ENCODE assay signal across 23 cellular contexts in genomic region chr1:10728595-10729410, GRCh38.
DNase-seq lines count a peak whose midpoint lies in the region; ATAC-seq, FAIRE-seq and TF ChIP-seq lines count a peak whose summit lies in the region.
"Had no signal": no experiment of that assay in that cellular context is flagged by ENCODE, and none has a peak within 500 bp of the region (broad histone marks: within the 10 kb centered on the region; RNA-seq: fewer than 3 reads in every experiment).

No MANE protein-coding gene starts in this region.

- TF ChIP-seq EP300 in K562 (IDR thresholded peaks at IDR 0.05; ENCODE audit: low read length) = no peak

- TF ChIP-seq RAD21 in K562 (CRISPR knock-in tag; conservative IDR thresholded peaks at IDR 0.05 in 1 of 2, IDR thresholded peaks at IDR 0.05 in 1 of 2) = no peak

- no peak for ATAC-seq in K562
- ATAC-seq in GM18868 (IDR thresholded peaks at IDR 0.05; ENCODE audit: unreplicated experiment) = no peak
- ATAC-seq in GM19351 (IDR thresholded peaks at IDR 0.05; ENCODE audit: unreplicated experiment) = no peak
- ATAC-seq: activated CD4-positive, CD25-positive, alpha-beta regulatory T cell treated with anti-CD3 and anti-CD28 coated beads, Interleukin-2, amount 50 U/mL, for 24 hours; activated T-cell treated with anti-CD3 and anti-CD28 coated beads, Interleukin-2, amount 50 U/mL, for 4 hours; esophagus mucosa; gastroesophageal sphincter; left cardiac atrium had no signal

- H3K4me3 Mint-ChIP-seq in nephron progenitor cell = peak overlapping the region; percentile 42
- H3K4me3 Mint-ChIP-seq: activated naive CD4-positive, alpha-beta T cell treated with anti-CD3 and anti-CD28 coated beads, Interleukin-2, amount 10 ng/mL, durations not matched to agents 7 days and 5 days; activated T-cell treated with anti-CD3 and anti-CD28 coated beads, Interleukin-2, amount 50 U/mL, for 4 hours; CD8-positive, alpha-beta memory T cell; mesothelial cell of epicardium had no signal

- H3K4me2 ChIP-seq in K562 (ENCODE audit: insufficient read depth, low read length) = no peak overlapping the region

- H3K27me3 ChIP-seq in H7 (ENCODE audit: control insufficient read depth, insufficient read depth, low read length) (no peaks in the 10 kb centered on the region), K562 (ENCODE audit: control insufficient read depth in 2 of 2, insufficient read depth in 2 of 2, low read length in 2 of 2) (peaks cover 40 to 61% of the 10 kb centered on the region in 2 experiments; a peak in 4 of 5 replicates)
- H3K27me3 ChIP-seq: gastroesophageal sphincter, neutrophil, upper lobe of left lung had no signal

- no peaks in the 10 kb centered on the region for H3K9me3 Mint-ChIP-seq in nephron progenitor cell
- H3K9me3 Mint-ChIP-seq: activated naive CD4-positive, alpha-beta T cell treated with anti-CD3 and anti-CD28 coated beads, Interleukin-2, amount 10 ng/mL, durations not matched to agents 7 days and 5 days; activated T-cell treated with anti-CD3 and anti-CD28 coated beads, Interleukin-2, amount 50 U/mL, for 4 hours; CD8-positive, alpha-beta memory T cell; mesothelial cell of epicardium had no signal

- H3K27ac Mint-ChIP-seq in nephron progenitor cell = no peak overlapping the region
- H3K27ac Mint-ChIP-seq: activated naive CD4-positive, alpha-beta T cell treated with anti-CD3 and anti-CD28 coated beads, Interleukin-2, amount 10 ng/mL, durations not matched to agents 7 days and 5 days; CD8-positive, alpha-beta memory T cell; mesothelial cell of epicardium had no signal

- no peak overlapping the region for H2AFZ ChIP-seq in K562 (ENCODE audit: low read depth, low read length)

- H3K27ac ChIP-seq in K562 (ENCODE audit: extremely low read depth, low read depth, low read length) = no peak overlapping the region
- H3K27ac ChIP-seq: neutrophil, spleen had no signal

- H3K4me1 Mint-ChIP-seq in nephron progenitor cell = peaks cover 64% of the 10 kb centered on the region
- H3K4me1 Mint-ChIP-seq: activated naive CD4-positive, alpha-beta T cell treated with anti-CD3 and anti-CD28 coated beads, Interleukin-2, amount 10 ng/mL, durations not matched to agents 7 days and 5 days; CD8-positive, alpha-beta memory T cell had no signal

- BruUV-seq in K562 (replicated peaks; lab: Mats Ljungman, UMichigan) = no TSS peak

- TF ChIP-seq CTCF in K562 (IDR thresholded peaks at IDR 0.05 in 2 of 3, conservative IDR thresholded peaks at IDR 0.05 in 1 of 3; ENCODE audit: insufficient read depth in 2 of 3, low read depth in 1 of 3, low read length in 3 of 3) = no peak
- no peak for TF ChIP-seq CTCF in nephron progenitor cell (IDR thresholded peaks at IDR 0.05)

- H3K4me1 ChIP-seq in K562 (replicated peaks in 1 of 2; ENCODE audit: control insufficient read depth in 2 of 2, insufficient read depth in 2 of 2, low read length in 2 of 2) = no peaks in the 10 kb centered on the region
- H3K4me1 ChIP-seq: spleen had no signal

- H3K79me2 ChIP-seq in K562 (ENCODE audit: control insufficient read depth, insufficient read depth, low read length) = no peaks in the 10 kb centered on the region

- no peaks in the 10 kb centered on the region for H3K36me3 ChIP-seq in H7 (replicated peaks; ENCODE audit: control insufficient read depth, insufficient read depth, low read length)
- H3K36me3 ChIP-seq in K562 (ENCODE audit: control insufficient read depth, insufficient read depth, low read length) = no peaks in the 10 kb centered on the region
- H3K36me3 ChIP-seq: gastroesophageal sphincter, neutrophil, spleen, upper lobe of left lung had no signal

- no peak for TF ChIP-seq POLR2A in K562 (conservative IDR thresholded peaks at IDR 0.05)

- CTCF ChIA-PET in K562 (lab: Yijun Ruan, JAX; ENCODE audit: low intra/inter-chr PET ratio) = no interaction called here

- in situ Hi-C loops in K562 (cut with MboI) = no loop called here

- H3K9ac ChIP-seq in K562 (ENCODE audit: insufficient read depth in 1 of 2, low read depth in 2 of 2, low read length in 2 of 2) = 0 out of 4 replicates have a peak overlapping the region, but pooled peaks of 1 of the 2 experiments have one; percentile 29

- H3K9me3 ChIP-seq in K562 (replicated peaks; ENCODE audit: control insufficient read depth, insufficient read depth, low read depth, low read length) = no peaks in the 10 kb centered on the region
- H3K9me3 ChIP-seq: gastroesophageal sphincter, neutrophil, spleen, upper lobe of left lung had no signal

- WGBS in K562 (ENCODE audit: insufficient coverage, low coverage, missing lambda C conversion rate) = 20% methylated on average over 17 of the region's 31 CpGs

- H4K20me1 ChIP-seq in K562 (replicated peaks; ENCODE audit: control insufficient read depth, insufficient read depth, low read length) = peaks cover 15% of the 10 kb centered on the region

- POLR2A ChIA-PET in K562 (lab: Yijun Ruan, JAX) = interaction anchor here (0.6 kb wide), 1 partner anchor 239 kb away, joined by 4 read pairs; no protein-coding TSS in a partner anchor

- peaks cover 67% of the 10 kb centered on the region for H3K27me3 Mint-ChIP-seq in nephron progenitor cell (ENCODE audit: low read depth, poor library complexity)

- intact Hi-C loops in K562 (cut with micrococcal nuclease) = no loop called here

- H3K36me3 Mint-ChIP-seq in nephron progenitor cell (ENCODE audit: low read depth) = no peaks in the 10 kb centered on the region
- H3K36me3 Mint-ChIP-seq: activated naive CD4-positive, alpha-beta T cell treated with anti-CD3 and anti-CD28 coated beads, Interleukin-2, amount 10 ng/mL, durations not matched to agents 7 days and 5 days; CD8-positive, alpha-beta memory T cell; mesothelial cell of epicardium had no signal

- H3K4me3 ChIP-seq in H7 (ENCODE audit: insufficient read depth, low read depth, low read length) (no peak overlapping the region), K562 (no peak overlapping the region)
- H3K4me3 ChIP-seq: gastroesophageal sphincter, spleen, upper lobe of left lung had no signal

- H3K9me1 ChIP-seq in K562 (ENCODE audit: control insufficient read depth, insufficient read depth, low read length) = no peaks in the 10 kb centered on the region

- FAIRE-seq in K562 (lab: Jason Lieb, UNC) = no peak

- DNase-seq in DMS79 (lab: John Stamatoyannopoulos, UW) (peak; percentile 69), H7 (peak; percentile 89), K562 (ENCODE audit: extremely low read depth in 1 of 4, low spot score in 3 of 4) (no peak), nephron progenitor cell (peak; percentile 73), middle frontal gyrus (ENCODE audit: extremely low spot score, low spot score) (no peak)
- DNase-seq: activated naive CD4-positive, alpha-beta T cell treated with anti-CD3 and anti-CD28 coated beads, Interleukin-2, amount 10 ng/mL, durations not matched to agents 7 days and 5 days; activated T-cell treated with anti-CD3 and anti-CD28 coated beads, Interleukin-2, amount 50 U/mL, for 4 hours; aorta; CD8-positive, alpha-beta memory T cell; cerebellar nuclear complex; effector CD8-positive, alpha-beta T cell; left cardiac atrium; NCI-H1694; NCI-H226; spleen; upper lobe of left lung had no signal

TF ChIP-seq in K562, 482 proteins besides CTCF, POLR2A, EP300 and RAD21:
- peak; percentile 47 for TF ChIP-seq HNRNPK (IDR thresholded peaks at IDR 0.05; ENCODE audit: low read depth, low read length, poor library complexity, severe bottlenecking)
- peak; percentile 73 for TF ChIP-seq RFX1 (IDR thresholded peaks at IDR 0.05)
- TF ChIP-seq ZFP36 (IDR thresholded peaks at IDR 0.05; ENCODE audit: low read depth, low read length, partially characterized antibody) = peak; percentile 12
- TF ChIP-seq HMBOX1 (IDR thresholded peaks at IDR 0.05) = no peak
- TF ChIP-seq PKNOX1 (IDR thresholded peaks at IDR 0.05) = peak; percentile 75
- TF ChIP-seq PCBP1 (IDR thresholded peaks at IDR 0.05; ENCODE audit: low read depth, low read length, poor library complexity, severe bottlenecking) = peak; percentile 75
TF ChIP-seq in K562: peak in this region for 5.

Comparison
In these comparisons a context has a peak if more than half of its experiments do, and no peak if none do; other contexts are left out.
1. DNase-seq: peak in DMS79 (single experiment), H7 (single experiment) and nephron progenitor cell (single experiment); none in K562 (0 of 4) and middle frontal gyrus (single experiment).